In the genomic region with DNA sequence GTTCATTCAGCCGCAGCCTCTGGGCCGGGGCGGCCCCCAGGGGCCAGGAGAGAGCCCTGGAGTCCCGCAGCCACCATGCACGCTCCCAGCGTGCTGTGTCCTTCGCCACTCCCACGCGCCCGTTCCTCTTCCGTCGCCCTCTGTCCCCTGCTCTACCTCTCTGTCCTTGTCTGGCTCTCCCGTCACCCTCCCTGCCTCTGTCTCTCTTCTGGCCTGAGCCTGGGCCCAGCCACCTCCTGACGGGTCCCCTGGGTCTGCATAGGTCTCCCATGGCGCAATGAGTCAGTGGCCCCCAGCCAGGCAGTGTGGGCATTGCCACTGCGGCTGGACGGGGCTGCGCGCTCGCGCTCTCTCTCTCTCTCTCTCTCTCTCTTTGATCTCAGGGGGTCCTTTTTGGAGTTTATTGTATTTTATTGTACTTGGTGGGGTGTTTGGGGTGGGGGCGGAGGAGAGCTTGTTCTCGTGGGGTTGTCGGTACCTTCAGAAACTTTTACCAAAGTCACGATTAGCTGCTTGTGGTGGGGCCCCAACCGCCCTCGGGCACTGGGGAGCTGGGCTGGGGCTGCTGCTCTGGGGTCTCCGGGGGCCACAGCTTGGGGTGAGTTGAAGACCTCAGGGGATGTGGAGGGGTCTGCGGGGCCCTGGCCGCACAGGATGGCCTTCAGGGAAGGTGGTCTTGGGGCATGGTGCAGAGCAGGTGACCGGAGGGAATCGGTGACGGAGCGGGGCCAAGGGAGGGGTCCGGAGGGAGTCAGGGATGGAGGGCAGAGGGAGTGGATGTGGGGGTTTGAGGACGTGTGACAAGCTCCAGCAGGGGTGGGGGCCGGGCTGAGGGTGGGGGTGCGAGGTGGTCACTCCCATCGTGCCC, we compare ENCODE assay signal across 1 cellular context.
TF ChIP-seq lines count a peak whose summit lies in the region.

No MANE protein-coding gene starts in this region.

TF ChIP-seq in HEK293, 187 proteins besides CTCF, POLR2A, EP300 and RAD21:
- TF ChIP-seq, protein P1, sequence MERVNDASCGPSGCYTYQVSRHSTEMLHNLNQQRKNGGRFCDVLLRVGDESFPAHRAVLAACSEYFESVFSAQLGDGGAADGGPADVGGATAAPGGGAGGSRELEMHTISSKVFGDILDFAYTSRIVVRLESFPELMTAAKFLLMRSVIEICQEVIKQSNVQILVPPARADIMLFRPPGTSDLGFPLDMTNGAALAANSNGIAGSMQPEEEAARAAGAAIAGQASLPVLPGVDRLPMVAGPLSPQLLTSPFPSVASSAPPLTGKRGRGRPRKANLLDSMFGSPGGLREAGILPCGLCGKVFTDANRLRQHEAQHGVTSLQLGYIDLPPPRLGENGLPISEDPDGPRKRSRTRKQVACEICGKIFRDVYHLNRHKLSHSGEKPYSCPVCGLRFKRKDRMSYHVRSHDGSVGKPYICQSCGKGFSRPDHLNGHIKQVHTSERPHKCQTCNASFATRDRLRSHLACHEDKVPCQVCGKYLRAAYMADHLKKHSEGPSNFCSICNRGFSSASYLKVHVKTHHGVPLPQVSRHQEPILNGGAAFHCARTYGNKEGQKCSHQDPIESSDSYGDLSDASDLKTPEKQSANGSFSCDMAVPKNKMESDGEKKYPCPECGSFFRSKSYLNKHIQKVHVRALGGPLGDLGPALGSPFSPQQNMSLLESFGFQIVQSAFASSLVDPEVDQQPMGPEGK (tag by site-specific recombination; IDR thresholded peaks at IDR 0.05), result peak; percentile 52
- TF ChIP-seq YY2 (tag by site-specific recombination; IDR thresholded peaks at IDR 0.05), result no peak
- peak; percentile 75 for TF ChIP-seq GLIS1 (tag by site-specific recombination; IDR thresholded peaks at IDR 0.05)
- no peak for TF ChIP-seq ZNF670 (tag by site-specific recombination; IDR thresholded peaks at IDR 0.05; ENCODE audit: low read depth)
- no peak for TF ChIP-seq GLI4 (tag by site-specific recombination; IDR thresholded peaks at IDR 0.05)
- TF ChIP-seq BCL11B (tag by site-specific recombination; IDR thresholded peaks at IDR 0.05; ENCODE audit: low read depth), result peak; percentile 19; the same call in 1 of the 2 replicates
- peak; percentile 43 for TF ChIP-seq GLIS2 (tag by site-specific recombination; IDR thresholded peaks at IDR 0.05)
- TF ChIP-seq ZNF596 (tag by site-specific recombination; IDR thresholded peaks at IDR 0.05), result peak; percentile 53; the same call in 1 of the 2 replicates
- no peak for TF ChIP-seq ZNF10 (tag by site-specific recombination; IDR thresholded peaks at IDR 0.05)
- TF ChIP-seq, protein P2, sequence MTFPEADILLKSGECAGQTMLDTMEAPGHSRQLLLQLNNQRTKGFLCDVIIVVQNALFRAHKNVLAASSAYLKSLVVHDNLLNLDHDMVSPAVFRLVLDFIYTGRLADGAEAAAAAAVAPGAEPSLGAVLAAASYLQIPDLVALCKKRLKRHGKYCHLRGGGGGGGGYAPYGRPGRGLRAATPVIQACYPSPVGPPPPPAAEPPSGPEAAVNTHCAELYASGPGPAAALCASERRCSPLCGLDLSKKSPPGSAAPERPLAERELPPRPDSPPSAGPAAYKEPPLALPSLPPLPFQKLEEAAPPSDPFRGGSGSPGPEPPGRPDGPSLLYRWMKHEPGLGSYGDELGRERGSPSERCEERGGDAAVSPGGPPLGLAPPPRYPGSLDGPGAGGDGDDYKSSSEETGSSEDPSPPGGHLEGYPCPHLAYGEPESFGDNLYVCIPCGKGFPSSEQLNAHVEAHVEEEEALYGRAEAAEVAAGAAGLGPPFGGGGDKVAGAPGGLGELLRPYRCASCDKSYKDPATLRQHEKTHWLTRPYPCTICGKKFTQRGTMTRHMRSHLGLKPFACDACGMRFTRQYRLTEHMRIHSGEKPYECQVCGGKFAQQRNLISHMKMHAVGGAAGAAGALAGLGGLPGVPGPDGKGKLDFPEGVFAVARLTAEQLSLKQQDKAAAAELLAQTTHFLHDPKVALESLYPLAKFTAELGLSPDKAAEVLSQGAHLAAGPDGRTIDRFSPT (tag by site-specific recombination; IDR thresholded peaks at IDR 0.05), result peak; percentile 28; the same call in 1 of the 2 replicates
TF ChIP-seq in HEK293: peak in this region for 6.
